Comparison of ENCODE assay signal across 1 cellular context in genomic region chr2:47179325-47179724, GRCh38.
TF ChIP-seq lines count a peak whose summit lies in the region.

No MANE protein-coding gene starts in this region.

TF ChIP-seq in GM12878, 131 proteins besides CTCF, POLR2A, EP300 and RAD21 (continued from another document):
- TF ChIP-seq, protein P1, sequence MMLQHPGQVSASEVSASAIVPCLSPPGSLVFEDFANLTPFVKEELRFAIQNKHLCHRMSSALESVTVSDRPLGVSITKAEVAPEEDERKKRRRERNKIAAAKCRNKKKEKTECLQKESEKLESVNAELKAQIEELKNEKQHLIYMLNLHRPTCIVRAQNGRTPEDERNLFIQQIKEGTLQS (IDR thresholded peaks at IDR 0.05; ENCODE audit: borderline replicate concordance, extremely low read depth, low read depth, low read length): no peak
- TF ChIP-seq NR2F1 (conservative IDR thresholded peaks at IDR 0.05): no peak
